8 cellular contexts compared by ENCODE assay signal in genomic region chr9:127966416-127967150, GRCh38. TPM values are rescaled to one million over a fixed set of nuclear protein-coding genes. Genes with fewer than 3 reads are reported as not detected.
DNase-seq lines count a peak whose midpoint lies in the region; ATAC-seq and TF ChIP-seq lines count a peak whose summit lies in the region.

No MANE protein-coding gene starts in this region.

- H3K36me3 Mint-ChIP-seq in GM23338 (ENCODE audit: low read depth) (peaks cover 3% of the 10 kb centered on the region; the same call in 2 of the 3 replicates), naive B cell (peaks cover 0 to 3% of the 10 kb centered on the region in 2 donors)

- H3K4me3 ChIP-seq in GM23338 = no peak overlapping the region
- H3K4me3 ChIP-seq in body of pancreas = no peak overlapping the region
- H3K4me3 ChIP-seq in SJCRH30 = no peak overlapping the region

- H3K79me2 ChIP-seq in GM23338 (replicated peaks; ENCODE audit: insufficient read depth) = peaks cover 98% of the 10 kb centered on the region

- H3K4me3 Mint-ChIP-seq in GM23338 = no peak overlapping the region
- peak overlapping the region in 3 of 8 donors; percentile 8 to 74 (median 69) for H3K4me3 Mint-ChIP-seq in naive B cell

- 29 to 31% methylated on average over 6 to 8 of the region's 8 CpGs for WGBS in body of pancreas, 2 donors

- H3K9me3 ChIP-seq in body of pancreas (no peaks in the 10 kb centered on the region), SJCRH30 (replicated peaks) (no peaks in the 10 kb centered on the region)

- no peak overlapping the region for H2AFZ ChIP-seq in GM23338

- H3K27ac ChIP-seq in GM23338 (ENCODE audit: low read depth) (peak overlapping the region; percentile 92), body of pancreas (peak overlapping the region; percentile 33 to 93 (median 86)), SJCRH30 (no peak overlapping the region)

- no peak overlapping the region for H3K4me2 ChIP-seq in GM23338

- H3K9me3 Mint-ChIP-seq in GM23338 (no peaks in the 10 kb centered on the region), naive B cell (peaks cover 0 to 2% (median 0%) of the 10 kb centered on the region in 7 donors)

- DNase-seq in A172 (ENCODE audit: low spot score) (peak; percentile 51), GM23338 (ENCODE audit: low spot score) (no peak), body of pancreas (peak; percentile 68 to 81 (median 74)), naive B cell (no peak), NCI-H1436 (lab: John Stamatoyannopoulos, UW) (no peak), SJCRH30 (no peak)

- H3K27me3 ChIP-seq in GM23338 (ENCODE audit: insufficient read depth) (no peaks in the 10 kb centered on the region), body of pancreas (no peaks in the 10 kb centered on the region), SJCRH30 (no peaks in the 10 kb centered on the region)

- no peaks in the 10 kb centered on the region for H3K9me2 ChIP-seq in GM23338 (ENCODE audit: insufficient read depth)

- H3K36me3 ChIP-seq in GM23338 (ENCODE audit: insufficient read depth) = no peaks in the 10 kb centered on the region
- H3K36me3 ChIP-seq in body of pancreas (replicated peaks in 1 of 2; ENCODE audit: insufficient read depth in 1 of 2, low read depth in 2 of 2) = no peaks in the 10 kb centered on the region
- H3K36me3 ChIP-seq in SJCRH30 = no peaks in the 10 kb centered on the region

- H3K27ac Mint-ChIP-seq in GM23338 = peak overlapping the region; percentile 95; the same call in 1 of the 2 replicates
- H3K27ac Mint-ChIP-seq in naive B cell = peak overlapping the region in 4 of 6 donors; percentile 44 to 97 (median 84)

- peaks cover 33% of the 10 kb centered on the region for H3K4me1 ChIP-seq in GM23338 (ENCODE audit: insufficient read depth)
- H3K4me1 ChIP-seq in body of pancreas = peaks cover 92% of the 10 kb centered on the region
- H3K4me1 ChIP-seq in SJCRH30 = peaks cover 18% of the 10 kb centered on the region

- no peak for TF ChIP-seq POLR2A in body of pancreas (IDR thresholded peaks at IDR 0.05)

- 0 out of 2 replicates have a peak, but pooled peaks cover 5% of the 10 kb centered on the region for H3F3A ChIP-seq in GM23338 (replicated peaks; ENCODE audit: low read depth)

- peaks cover 24% of the 10 kb centered on the region for H4K20me1 ChIP-seq in GM23338 (replicated peaks; ENCODE audit: insufficient read depth)

- ATAC-seq in GM23338 (no peak), body of pancreas (peak; percentile 20), naive B cell (ENCODE audit: low read depth in 2 of 2) (no peak), HG03095 (IDR thresholded peaks at IDR 0.05; ENCODE audit: unreplicated experiment) (no peak), GM18909 (IDR thresholded peaks at IDR 0.05; ENCODE audit: poor library complexity, unreplicated experiment) (no peak)

- intact Hi-C loops in body of pancreas (cut with DNase I) = no loop called here

- peaks cover 19% of the 10 kb centered on the region for H3K27me3 Mint-ChIP-seq in GM23338 (ENCODE audit: insufficient read depth, low read depth, poor library complexity)
- no peaks in the 10 kb centered on the region for H3K27me3 Mint-ChIP-seq in naive B cell

- peaks cover 85% of the 10 kb centered on the region for H3K4me1 Mint-ChIP-seq in GM23338
- H3K4me1 Mint-ChIP-seq in naive B cell = peaks cover 62 to 93% (median 78%) of the 10 kb centered on the region in 3 donors

- TF ChIP-seq CTCF in GM23338 (conservative IDR thresholded peaks at IDR 0.05; ENCODE audit: low read depth in 2 of 2) = no peak
- no peak for TF ChIP-seq CTCF in body of pancreas (IDR thresholded peaks at IDR 0.05)

TF ChIP-seq in GM23338, 12 proteins besides CTCF, POLR2A, EP300 and RAD21 (continues in another document):
- TF ChIP-seq EZH2 (IDR thresholded peaks at IDR 0.05; ENCODE audit: low read depth, unreplicated experiment) (no peak), ZNF114 (CRISPR knock-in tag; IDR thresholded peaks at IDR 0.05) (no peak), EZH2phosphoT487 (IDR thresholded peaks at IDR 0.05; ENCODE audit: unreplicated experiment) (no peak), NANOG (IDR thresholded peaks at IDR 0.05; ENCODE audit: borderline replicate concordance) (no peak), CREB1 (CRISPR knock-in tag; IDR thresholded peaks at IDR 0.05; ENCODE audit: low read depth) (no peak), STAT1 (IDR thresholded peaks at IDR 0.05; ENCODE audit: unreplicated experiment) (no peak), POLR2AphosphoS5 (IDR thresholded peaks at IDR 0.05; ENCODE audit: low read depth) (no peak), REST (IDR thresholded peaks at IDR 0.05; ENCODE audit: unreplicated experiment) (no peak)

RNA-seq across cellular contexts. Expression of gene EEIG1, which starts 14.2 kb away (rescaled TPM):
- 21.4 and 23.6 TPM in 2 replicates for total RNA-seq in A172 (2014; rRNA removed; shearing (Covaris generic))
- total RNA-seq in GM23338 (2014; rRNA removed; shearing (Covaris generic)) = 21.5 and 22.4 TPM in 2 replicates
- 11.2 and 11.5 TPM in 2 replicates for polyA plus RNA-seq in GM23338 (2016; fragmentation: Nextera tagmentation; extraction: Ambion mirVana)
- 10 to 100 TPM; 41.9 to 42.0 TPM for total RNA-seq in body of pancreas
- 10 to 100 TPM; 12.3 to 36.9 (median 21.6) TPM for polyA plus RNA-seq in naive B cell (ENCODE audit: low read depth in 6 of 6)
- total RNA-seq in SJCRH30 (2014; rRNA removed; shearing (Covaris generic)) = 4.0 and 5.0 TPM in 2 replicates

RNA-seq across cellular contexts. Expression of gene DPM2, which starts 28.9 kb away (rescaled TPM):
- 49.7 and 50.5 TPM in 2 replicates for total RNA-seq in A172 (2014; rRNA removed; shearing (Covaris generic))
- 29.0 and 36.6 TPM in 2 replicates for total RNA-seq in GM23338 (2014; rRNA removed; shearing (Covaris generic))
- polyA plus RNA-seq in GM23338 (2016; fragmentation: Nextera tagmentation; extraction: Ambion mirVana) = 92.2 and 92.4 TPM in 2 replicates
- 10 to 100 TPM; 23.3 to 39.9 TPM for total RNA-seq in body of pancreas
- 10 to 100 TPM; 46.3 to 78.7 (median 54.2) TPM for polyA plus RNA-seq in naive B cell (ENCODE audit: low read depth in 6 of 6)
- total RNA-seq in SJCRH30 (2014; rRNA removed; shearing (Covaris generic)) = 44.7 and 46.4 TPM in 2 replicates

RNA-seq across cellular contexts. Expression of gene PIP5KL1, which starts 36.0 kb away (rescaled TPM):
- total RNA-seq in A172 (2014; rRNA removed; shearing (Covaris generic)) = 1.6 and 3.4 TPM in 2 replicates
- total RNA-seq in GM23338 (2014; rRNA removed; shearing (Covaris generic)) = 7.5 and 13.4 TPM in 2 replicates
- 19.5 and 25.1 TPM in 2 replicates for polyA plus RNA-seq in GM23338 (2016; fragmentation: Nextera tagmentation; extraction: Ambion mirVana)
- 1 to 10 TPM; 1.3 to 2.6 TPM for total RNA-seq in body of pancreas
- 1 to 10 TPM in 1 of 6 donors, under 1 TPM in 1, not detected in 4; 0.73 to 1.0 TPM for polyA plus RNA-seq in naive B cell (ENCODE audit: low read depth in 6 of 6)
- total RNA-seq in SJCRH30 (2014; rRNA removed; shearing (Covaris generic)) = 0.20 and 0.51 TPM in 2 replicates

RNA-seq across cellular contexts. Expression of gene ST6GALNAC4, which starts 49.7 kb away (rescaled TPM):
- total RNA-seq in A172 (2014; rRNA removed; shearing (Covaris generic)) = 32.7 and 38.3 TPM in 2 replicates
- total RNA-seq in GM23338 (2014; rRNA removed; shearing (Covaris generic)) = 35.3 and 39.1 TPM in 2 replicates
- polyA plus RNA-seq in GM23338 (2016; fragmentation: Nextera tagmentation; extraction: Ambion mirVana) = 7.9 and 8.1 TPM in 2 replicates
- 10 to 100 TPM; 36.6 to 63.8 TPM for total RNA-seq in body of pancreas
- polyA plus RNA-seq in naive B cell (ENCODE audit: low read depth in 6 of 6) = 10 to 100 TPM; 19.7 to 36.6 (median 25.0) TPM
- total RNA-seq in SJCRH30 (2014; rRNA removed; shearing (Covaris generic)) = 19.6 and 24.3 TPM in 2 replicates

Comparison
In these comparisons a context has a peak if more than half of its experiments do, and no peak if none do; other contexts are left out.
1. DNase-seq: peak in A172 (single experiment) and body of pancreas (4 of 4); none in GM23338 (single experiment), naive B cell (single experiment), NCI-H1436 (single experiment) and SJCRH30 (0 of 2).